In genomic region chr10:114208351-114208750, GRCh38 we compare ENCODE assay signal across 29 cellular contexts. TPM values are rescaled to one million over a fixed set of nuclear protein-coding genes. Genes with fewer than 3 reads are reported as not detected.
DNase-seq lines count a peak whose midpoint lies in the region; ATAC-seq and TF ChIP-seq lines count a peak whose summit lies in the region.
"Had no signal": no experiment of that assay in that cellular context is flagged by ENCODE, and none has a peak within 500 bp of the region (broad histone marks: within the 10 kb centered on the region; RNA-seq: fewer than 3 reads in every experiment).

No MANE protein-coding gene starts in this region.

- H3K27me3 ChIP-seq in A673 (replicated peaks; ENCODE audit: insufficient read depth, low read depth, low read length, poor library complexity) (peaks cover 64% of the 10 kb centered on the region), H9 (ENCODE audit: insufficient read depth, low read length) (no peaks in the 10 kb centered on the region), endodermal cell (ENCODE audit: control insufficient read depth, insufficient read depth, low read length, poor library complexity, severe bottlenecking) (no peaks in the 10 kb centered on the region), mesendoderm (ENCODE audit: insufficient read depth, low read length, poor library complexity) (no peaks in the 10 kb centered on the region), SK-N-SH (ENCODE audit: insufficient read depth) (peaks cover 4% of the 10 kb centered on the region; the same call in 1 of the 2 replicates)
- H3K27me3 ChIP-seq: BLaER1 treated with 17β-estradiol and CSF1 and Interleukin-3, amounts not matched to agents 10 nM and 100 nM; Peyer's patch had no signal

- H3K56ac ChIP-seq in H9 (ENCODE audit: insufficient read length, low read depth, low read length) (no peak overlapping the region), mesendoderm (ENCODE audit: low read length) (no peak overlapping the region)

- no peaks in the 10 kb centered on the region for H3K9me2 ChIP-seq in SK-N-SH

- H4K8ac ChIP-seq in H9 (replicated peaks; ENCODE audit: insufficient read length, low read depth, low read length) (no peak overlapping the region), mesendoderm (ENCODE audit: low read depth, low read length) (no peak overlapping the region)

- H3K23me2 ChIP-seq in H9 (ENCODE audit: insufficient read length, low read depth, low read length, poor library complexity, severe bottlenecking) = no peaks in the 10 kb centered on the region

- DNase-seq in A673 (ENCODE audit: low spot score) (peak; percentile 7), H9 (peak; percentile 34), endodermal cell (peak; percentile 64), mesendoderm (peak; percentile 82), SK-N-SH (no peak)
- DNase-seq: activated CD4-positive, CD25-positive, alpha-beta regulatory T cell treated with anti-CD3 and anti-CD28 coated beads, Interleukin-2, amount 50 U/mL, for 72 hours; activated CD8-positive, alpha-beta T cell treated with anti-CD3 and anti-CD28 coated beads, Interleukin-2, amount 10 ng/mL, durations not matched to agents 7 days and 5 days; activated gamma-delta T cell treated with Interleukin-2 at 50 U/mL for 16 hours; activated T-cell treated with anti-CD3 and anti-CD28 coated beads, Interleukin-2, amount 50 U/mL, for 1 hour; immature natural killer cell; KG1; NCI-H1436; NCI-H524 treated with DMSO at 0.1 percent for 48 hours; Peyer's patch; substantia nigra had no signal

- H4K5ac ChIP-seq in H9 (ENCODE audit: insufficient read length, low read depth, low read length) = no peak overlapping the region
- H4K5ac ChIP-seq in mesendoderm (ENCODE audit: low read length) = no peak overlapping the region

- no peaks in the 10 kb centered on the region for H3K79me1 ChIP-seq in H9 (ENCODE audit: insufficient read depth, low read depth, low read length, poor library complexity, severe bottlenecking)
- no peaks in the 10 kb centered on the region for H3K79me1 ChIP-seq in mesendoderm (ENCODE audit: low read length)

- H2BK15ac ChIP-seq in H9 (ENCODE audit: low read depth, low read length) = no peak overlapping the region
- H2BK15ac ChIP-seq in mesendoderm (replicated peaks; ENCODE audit: low read depth) = no peak overlapping the region

- H2BK5ac ChIP-seq in H9 (ENCODE audit: insufficient read length, low read length) (no peak overlapping the region), mesendoderm (ENCODE audit: low read length) (no peak overlapping the region)

- no peaks in the 10 kb centered on the region for H3K79me2 ChIP-seq in H9 (ENCODE audit: insufficient read depth, low read length)
- no peaks in the 10 kb centered on the region for H3K79me2 ChIP-seq in mesendoderm (ENCODE audit: control insufficient read depth, insufficient read depth, low read length)
- H3K79me2 ChIP-seq in SK-N-SH (ENCODE audit: insufficient read depth) = no peaks in the 10 kb centered on the region

- no peak overlapping the region for H2AFZ ChIP-seq in H9 (ENCODE audit: low read length)
- H2AFZ ChIP-seq in SK-N-SH (ENCODE audit: low read depth) = no peak overlapping the region

- H2AK5ac ChIP-seq in H9 (ENCODE audit: insufficient read length, low read length) (no peak overlapping the region), mesendoderm (ENCODE audit: low read length) (no peak overlapping the region)

- H3K4me2 ChIP-seq in H9 (ENCODE audit: insufficient read depth, insufficient read length, low read length) (no peak overlapping the region), mesendoderm (ENCODE audit: low read length) (no peak overlapping the region), SK-N-SH (no peak overlapping the region)
- H3K4me2 ChIP-seq: BLaER1 treated with 17β-estradiol and CSF1 and Interleukin-3, amounts not matched to agents 10 nM and 100 nM had no signal

- no peak overlapping the region for H3K4me3 Mint-ChIP-seq in H9
- H3K4me3 Mint-ChIP-seq in endodermal cell = no peak overlapping the region
- no peak overlapping the region for H3K4me3 Mint-ChIP-seq in activated T-helper 17 cell treated with anti-CD3 and anti-CD28 coated beads, Interleukin-2, amount 50 U/mL, for 72 hours
- H3K4me3 Mint-ChIP-seq: activated CD8-positive, alpha-beta T cell treated with anti-CD3 and anti-CD28 coated beads, Interleukin-2, amount 10 ng/mL, durations not matched to agents 7 days and 5 days; brain; immature natural killer cell had no signal

- BruUV-seq in A673 (replicated peaks; lab: Mats Ljungman, UMichigan) = no TSS peak

- ATAC-seq in activated T-helper 17 cell treated with anti-CD3 and anti-CD28 coated beads, Interleukin-2, amount 50 U/mL, for 72 hours (replicated peaks) = no peak
- no peak for ATAC-seq in HG02798 (IDR thresholded peaks at IDR 0.05; ENCODE audit: poor library complexity, unreplicated experiment)
- no peak for ATAC-seq in GM18861 (IDR thresholded peaks at IDR 0.05; ENCODE audit: unreplicated experiment)
- ATAC-seq: activated CD8-positive, alpha-beta T cell treated with anti-CD3 and anti-CD28 coated beads, Interleukin-2, amount 10 ng/mL, durations not matched to agents 7 days and 5 days had no signal

- H3K4me1 Mint-ChIP-seq in H9 (no peaks in the 10 kb centered on the region), endodermal cell (no peaks in the 10 kb centered on the region)
- H3K4me1 Mint-ChIP-seq in activated T-helper 17 cell treated with anti-CD3 and anti-CD28 coated beads, Interleukin-2, amount 50 U/mL, for 72 hours = no peaks in the 10 kb centered on the region
- H3K4me1 Mint-ChIP-seq: brain, immature natural killer cell had no signal

- CTCF ChIA-PET in A673 (lab: Charles Lee) (interaction anchor here (0.7 kb wide), 2 partner anchors 39 to 504 kb away, joined by 3 to 8 read pairs; no protein-coding TSS in a partner anchor), SK-N-SH (lab: Yijun Ruan, JAX) (interaction anchor here (1.6 kb wide), 1 partner anchor 96 kb away, joined by 5 read pairs; no protein-coding TSS in a partner anchor)

- no peak overlapping the region for H3K23ac ChIP-seq in H9 (ENCODE audit: insufficient read length, low read depth, low read length)
- no peak overlapping the region for H3K23ac ChIP-seq in mesendoderm (ENCODE audit: low read length)

- H3K36me3 Mint-ChIP-seq in H9 (ENCODE audit: insufficient read depth in 1 of 3, low read depth in 3 of 3) (no peaks in the 10 kb centered on the region), endodermal cell (ENCODE audit: low read depth) (no peaks in the 10 kb centered on the region)
- no peaks in the 10 kb centered on the region for H3K36me3 Mint-ChIP-seq in activated T-helper 17 cell treated with anti-CD3 and anti-CD28 coated beads, Interleukin-2, amount 50 U/mL, for 72 hours (ENCODE audit: low read depth)
- H3K36me3 Mint-ChIP-seq: brain, immature natural killer cell had no signal

- no peak overlapping the region for H2BK12ac ChIP-seq in H9 (ENCODE audit: insufficient read length, low read depth, low read length)

- no peak overlapping the region for H4K91ac ChIP-seq in H9 (ENCODE audit: insufficient read length, low read depth, low read length)

- H3K9me3 ChIP-seq in A673 (ENCODE audit: low read depth, low read length, poor library complexity, severe bottlenecking) (no peaks in the 10 kb centered on the region), H9 (ENCODE audit: control insufficient read depth, low read depth, low read length) (no peaks in the 10 kb centered on the region), endodermal cell (ENCODE audit: control insufficient read depth, low read length) (no peaks in the 10 kb centered on the region), SK-N-SH (no peaks in the 10 kb centered on the region)
- H3K9me3 ChIP-seq: BLaER1 treated with 17β-estradiol and CSF1 and Interleukin-3, amounts not matched to agents 10 nM and 100 nM; Peyer's patch; SJSA1 had no signal

- POLR2A ChIA-PET in A673 (lab: Charles Lee; ENCODE audit: low non-redundant PET) = no interaction called here
- POLR2A ChIA-PET in SK-N-SH (lab: Yijun Ruan, JAX) = no interaction called here

- H3K18ac ChIP-seq in H9 (ENCODE audit: insufficient read length, low read depth, low read length) (no peak overlapping the region), mesendoderm (ENCODE audit: low read length) (no peak overlapping the region)

- H3K4ac ChIP-seq in H9 (ENCODE audit: low read depth, low read length) = no peak overlapping the region
- no peak overlapping the region for H3K4ac ChIP-seq in mesendoderm (ENCODE audit: low read depth, low read length)

- H4K20me1 ChIP-seq in H9 (ENCODE audit: control insufficient read depth, insufficient read depth, insufficient read length) = no peaks in the 10 kb centered on the region
- H4K20me1 ChIP-seq in SK-N-SH (ENCODE audit: insufficient read depth) = no peaks in the 10 kb centered on the region
- H4K20me1 ChIP-seq: BLaER1 treated with 17β-estradiol and CSF1 and Interleukin-3, amounts not matched to agents 10 nM and 100 nM had no signal

- no peak overlapping the region for H2BK120ac ChIP-seq in H9 (ENCODE audit: low read depth, low read length, poor library complexity, severe bottlenecking)
- no peak overlapping the region for H2BK120ac ChIP-seq in mesendoderm (ENCODE audit: low read depth, low read length)

- no peak overlapping the region for H2BK20ac ChIP-seq in H9 (ENCODE audit: low read depth, low read length, poor library complexity, severe bottlenecking)

- no peaks in the 10 kb centered on the region for H3F3A ChIP-seq in SK-N-SH (replicated peaks; ENCODE audit: insufficient read depth)

- TF ChIP-seq EP300 in SK-N-SH (IDR thresholded peaks at IDR 0.05; ENCODE audit: borderline replicate concordance in 1 of 2, low read depth in 1 of 2, low read length in 1 of 2) = no peak

- intact Hi-C loops in A673 (cut with micrococcal nuclease; ENCODE audit: unreplicated experiment) = no loop called here

- H3K27me3 Mint-ChIP-seq in H9 (ENCODE audit: low read depth) (peaks cover 2% of the 10 kb centered on the region; the same call in 1 of the 2 replicates), endodermal cell (ENCODE audit: insufficient read depth) (no peaks in the 10 kb centered on the region)
- peaks cover 13% of the 10 kb centered on the region for H3K27me3 Mint-ChIP-seq in activated T-helper 17 cell treated with anti-CD3 and anti-CD28 coated beads, Interleukin-2, amount 50 U/mL, for 72 hours

- WGBS in H9 (ENCODE audit: extremely low coverage, insufficient read length, low lambda C conversion rate) = no CpG with 5 or more reads among the region's 2 CpGs
- 79 to 83% methylated on average over 2 of the region's 2 CpGs for WGBS in endodermal cell (ENCODE audit: insufficient coverage in 1 of 2, insufficient read length in 1 of 2), 2 experiments
- WGBS in mesendoderm (ENCODE audit: extremely low coverage, insufficient coverage, low lambda C conversion rate) = no CpG with 5 or more reads among the region's 2 CpGs
- WGBS in SK-N-SH (ENCODE audit: low lambda C conversion rate) = 82% methylated on average over 2 of the region's 2 CpGs

- H3K27ac Mint-ChIP-seq in H9 (no peak overlapping the region), endodermal cell (no peak overlapping the region)
- no peak overlapping the region for H3K27ac Mint-ChIP-seq in activated T-helper 17 cell treated with anti-CD3 and anti-CD28 coated beads, Interleukin-2, amount 50 U/mL, for 72 hours
- H3K27ac Mint-ChIP-seq: activated CD8-positive, alpha-beta T cell treated with anti-CD3 and anti-CD28 coated beads, Interleukin-2, amount 10 ng/mL, durations not matched to agents 7 days and 5 days; brain; immature natural killer cell had no signal

- no peak for TF ChIP-seq RAD21 in SK-N-SH (IDR thresholded peaks at IDR 0.05; ENCODE audit: low read length)

- no peak overlapping the region for H3K14ac ChIP-seq in H9 (ENCODE audit: insufficient read depth, low read length)

- H3K36me3 ChIP-seq in A673 (ENCODE audit: insufficient read depth, low read length, poor library complexity, severe bottlenecking) = no peaks in the 10 kb centered on the region
- H3K36me3 ChIP-seq in endodermal cell (ENCODE audit: control insufficient read depth, insufficient read depth, low read length) = no peaks in the 10 kb centered on the region
- H3K36me3 ChIP-seq in mesendoderm (ENCODE audit: control insufficient read depth, insufficient read depth, low read length) = no peaks in the 10 kb centered on the region
- no peaks in the 10 kb centered on the region for H3K36me3 ChIP-seq in SK-N-SH (replicated peaks in 1 of 2; ENCODE audit: control insufficient read depth in 1 of 2, insufficient read depth in 2 of 2, low read length in 1 of 2)
- H3K36me3 ChIP-seq: BLaER1 treated with 17β-estradiol and CSF1 and Interleukin-3, amounts not matched to agents 10 nM and 100 nM; Peyer's patch; SJSA1 had no signal

- no peaks in the 10 kb centered on the region; a peak in 1 of 5 replicates for H3K9me3 Mint-ChIP-seq in H9
- H3K9me3 Mint-ChIP-seq in endodermal cell = no peaks in the 10 kb centered on the region
- H3K9me3 Mint-ChIP-seq in activated T-helper 17 cell treated with anti-CD3 and anti-CD28 coated beads, Interleukin-2, amount 50 U/mL, for 72 hours = no peaks in the 10 kb centered on the region
- H3K9me3 Mint-ChIP-seq: brain, immature natural killer cell had no signal

- H3K27ac ChIP-seq in A673 (ENCODE audit: low read depth, low read length, poor library complexity, severe bottlenecking) (no peak overlapping the region), H9 (ENCODE audit: insufficient read length, low read depth, low read length) (no peak overlapping the region), endodermal cell (ENCODE audit: low read depth, low read length) (peak overlapping the region; percentile 51), mesendoderm (ENCODE audit: low read depth, low read length) (no peak overlapping the region), SK-N-SH (ENCODE audit: low read depth in 2 of 2, low read length in 1 of 2) (no peak overlapping the region)
- H3K27ac ChIP-seq: BLaER1 treated with 17β-estradiol and CSF1 and Interleukin-3, amounts not matched to agents 10 nM and 100 nM; epithelial cell of prostate; Peyer's patch; SJSA1 had no signal

- H3K4me1 ChIP-seq in A673 (ENCODE audit: insufficient read depth, low read length, poor library complexity, severe bottlenecking) (no peaks in the 10 kb centered on the region), H9 (ENCODE audit: insufficient read depth, low read length) (no peaks in the 10 kb centered on the region), endodermal cell (ENCODE audit: control insufficient read depth, insufficient read depth, low read length) (no peaks in the 10 kb centered on the region), mesendoderm (ENCODE audit: control insufficient read depth, low read depth, low read length) (no peaks in the 10 kb centered on the region), SK-N-SH (ENCODE audit: control insufficient read depth in 1 of 2, insufficient read depth in 2 of 2, low read depth in 1 of 2, low read length in 1 of 2) (no peaks in the 10 kb centered on the region)
- H3K4me1 ChIP-seq: Peyer's patch, SJSA1 had no signal

- H3K4me3 ChIP-seq in A673 (ENCODE audit: low read depth, low read length, poor library complexity, severe bottlenecking) = no peak overlapping the region
- no peak overlapping the region for H3K4me3 ChIP-seq in endodermal cell (ENCODE audit: low read length)
- no peak overlapping the region for H3K4me3 ChIP-seq in mesendoderm (ENCODE audit: low read length)
- H3K4me3 ChIP-seq in SK-N-SH (ENCODE audit: low read depth in 2 of 2, low read length in 1 of 2) = no peak overlapping the region
- H3K4me3 ChIP-seq: BLaER1 treated with 17β-estradiol and CSF1 and Interleukin-3, amounts not matched to agents 10 nM and 100 nM; Peyer's patch; SJSA1 had no signal

- no peak overlapping the region for H3T11ph ChIP-seq in H9 (ENCODE audit: low read length)

- H3K9ac ChIP-seq in H9 (ENCODE audit: extremely low read depth, insufficient read length, low read length) (no peak overlapping the region), endodermal cell (ENCODE audit: extremely low read depth, low read length, poor library complexity, severe bottlenecking) (no peak overlapping the region), mesendoderm (ENCODE audit: low read length) (no peak overlapping the region), SK-N-SH (no peak overlapping the region)
- H3K9ac ChIP-seq: BLaER1 treated with 17β-estradiol and CSF1 and Interleukin-3, amounts not matched to agents 10 nM and 100 nM had no signal

- TF ChIP-seq CTCF in A673 (conservative IDR thresholded peaks at IDR 0.05; ENCODE audit: low read depth, low read length) (no peak), H9 (conservative IDR thresholded peaks at IDR 0.05) (no peak), endodermal cell (conservative IDR thresholded peaks at IDR 0.05) (no peak), SK-N-SH (IDR thresholded peaks at IDR 0.05) (no peak)

RNA-seq across cellular contexts. Expression of gene TDRD1, which starts 29.2 kb away (rescaled TPM):
- total RNA-seq in A673 (2021) (not detected in 2 replicates), H9 (2021) (0.15 TPM in 1 of 2 replicates, not detected in the other), endodermal cell (under 1 TPM; 0.09 to 0.15 TPM)
- not detected for polyA plus RNA-seq in endodermal cell (2013, experiment 1 of 2)
- polyA plus RNA-seq in endodermal cell (2013, experiment 2 of 2) = not detected
- 0.60 TPM for polyA plus RNA-seq in mesendoderm (2013, experiment 1 of 2)
- 0.63 TPM for polyA plus RNA-seq in mesendoderm (2013, experiment 2 of 2)
- total RNA-seq in activated T-helper 17 cell treated with anti-CD3 and anti-CD28 coated beads, Interleukin-2, amount 50 U/mL, for 72 hours = under 1 TPM; 0.09 to 0.48 TPM
- not detected in 2 replicates for polyA plus RNA-seq in SK-N-SH (2012; rRNA removed)
- not detected in 2 replicates for polyA plus RNA-seq in SK-N-SH (2012; cell fraction: cytosol; rRNA removed)
- not detected in 2 replicates for polyA plus RNA-seq in SK-N-SH (2012; cell fraction: nucleus; rRNA removed)
- total RNA-seq: activated CD8-positive, alpha-beta T cell treated with anti-CD3 and anti-CD28 coated beads, Interleukin-2, amount 10 ng/mL, durations not matched to agents 7 days and 5 days; chondrocyte; HT-29; SJSA1 had no signal
- polyA plus RNA-seq: immature natural killer cell, neural cell had no signal

RNA-seq across cellular contexts. Expression of gene VWA2, which starts 30.7 kb away (rescaled TPM):
- not detected in 2 replicates for total RNA-seq in A673 (2021)
- total RNA-seq in H9 (2021) = 1.4 and 1.6 TPM in 2 replicates
- 1 to 10 TPM; 1.7 to 2.0 TPM for total RNA-seq in endodermal cell
- 0.07 TPM for polyA plus RNA-seq in endodermal cell (2013, experiment 1 of 2)
- polyA plus RNA-seq in endodermal cell (2013, experiment 2 of 2) = 0.08 TPM
- 0.65 TPM for polyA plus RNA-seq in mesendoderm (2013, experiment 1 of 2)
- polyA plus RNA-seq in mesendoderm (2013, experiment 2 of 2) = 0.63 TPM
- not detected for total RNA-seq in activated T-helper 17 cell treated with anti-CD3 and anti-CD28 coated beads, Interleukin-2, amount 50 U/mL, for 72 hours
- not detected in 2 replicates for polyA plus RNA-seq in SK-N-SH (2012; rRNA removed)
- not detected in 2 replicates for polyA plus RNA-seq in SK-N-SH (2012; cell fraction: cytosol; rRNA removed)
- polyA plus RNA-seq in SK-N-SH (2012; cell fraction: nucleus; rRNA removed) = not detected in 2 replicates
- total RNA-seq: activated CD8-positive, alpha-beta T cell treated with anti-CD3 and anti-CD28 coated beads, Interleukin-2, amount 10 ng/mL, durations not matched to agents 7 days and 5 days; chondrocyte; mononuclear cell; posterior vena cava; SJSA1; T-helper 1 cell treated with Interleukin-12 subunit alpha and Interleukin-12 subunit beta and Interleukin-4 antibody, amounts not matched to agents 30 ng/mL and 1 ng/mL, for 36 hours had no signal
- polyA plus RNA-seq: immature natural killer cell, liver, neural cell had no signal

RNA-seq across cellular contexts. Expression of gene CCDC186, which starts 34.3 kb away (rescaled TPM):
- total RNA-seq in A673 (2021) = 10.9 and 11.5 TPM in 2 replicates
- total RNA-seq in H9 (2021) = 16.7 and 17.4 TPM in 2 replicates
- total RNA-seq in endodermal cell = 10 to 100 TPM; 19.9 to 22.3 TPM
- 7.2 TPM for polyA plus RNA-seq in endodermal cell (2013, experiment 1 of 2)
- polyA plus RNA-seq in endodermal cell (2013, experiment 2 of 2) = 7.9 TPM
- 13.7 TPM for polyA plus RNA-seq in mesendoderm (2013, experiment 1 of 2)
- 13.4 TPM for polyA plus RNA-seq in mesendoderm (2013, experiment 2 of 2)
- 10 to 100 TPM; 10.8 to 14.8 TPM for total RNA-seq in activated T-helper 17 cell treated with anti-CD3 and anti-CD28 coated beads, Interleukin-2, amount 50 U/mL, for 72 hours
- 1.3 and 1.6 TPM in 2 replicates for polyA plus RNA-seq in SK-N-SH (2012; rRNA removed)
- polyA plus RNA-seq in SK-N-SH (2012; cell fraction: cytosol; rRNA removed) = 1.3 and 1.7 TPM in 2 replicates
- 1.9 and 2.7 TPM in 2 replicates for polyA plus RNA-seq in SK-N-SH (2012; cell fraction: nucleus; rRNA removed)
